ENCODE assay signal across 1 cellular context in the genomic region with DNA sequence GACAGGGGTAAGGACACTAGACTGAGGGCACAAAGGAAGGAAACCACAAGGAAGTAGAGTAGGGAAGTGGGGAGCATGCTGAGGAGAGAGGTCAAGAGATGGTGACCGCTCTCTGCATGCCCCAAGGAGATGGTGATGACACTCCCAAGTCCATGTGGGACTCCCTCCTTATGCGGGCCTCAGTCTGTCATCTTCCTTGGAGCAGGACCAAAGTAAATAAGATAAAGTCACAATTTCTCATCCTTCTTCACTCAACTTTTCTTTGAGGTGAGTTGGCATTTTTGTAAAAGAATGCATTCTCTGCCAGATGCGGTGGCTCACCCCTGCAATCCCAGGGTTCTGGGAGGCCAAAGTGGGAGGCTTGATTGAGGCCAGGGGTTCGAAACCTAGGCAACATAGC.
TF ChIP-seq lines count a peak whose summit lies in the region.

No MANE protein-coding gene starts in this region.

TF ChIP-seq in GM23338, 12 proteins besides CTCF, POLR2A, EP300 and RAD21 (continued from another document):
- TF ChIP-seq, protein P1, sequence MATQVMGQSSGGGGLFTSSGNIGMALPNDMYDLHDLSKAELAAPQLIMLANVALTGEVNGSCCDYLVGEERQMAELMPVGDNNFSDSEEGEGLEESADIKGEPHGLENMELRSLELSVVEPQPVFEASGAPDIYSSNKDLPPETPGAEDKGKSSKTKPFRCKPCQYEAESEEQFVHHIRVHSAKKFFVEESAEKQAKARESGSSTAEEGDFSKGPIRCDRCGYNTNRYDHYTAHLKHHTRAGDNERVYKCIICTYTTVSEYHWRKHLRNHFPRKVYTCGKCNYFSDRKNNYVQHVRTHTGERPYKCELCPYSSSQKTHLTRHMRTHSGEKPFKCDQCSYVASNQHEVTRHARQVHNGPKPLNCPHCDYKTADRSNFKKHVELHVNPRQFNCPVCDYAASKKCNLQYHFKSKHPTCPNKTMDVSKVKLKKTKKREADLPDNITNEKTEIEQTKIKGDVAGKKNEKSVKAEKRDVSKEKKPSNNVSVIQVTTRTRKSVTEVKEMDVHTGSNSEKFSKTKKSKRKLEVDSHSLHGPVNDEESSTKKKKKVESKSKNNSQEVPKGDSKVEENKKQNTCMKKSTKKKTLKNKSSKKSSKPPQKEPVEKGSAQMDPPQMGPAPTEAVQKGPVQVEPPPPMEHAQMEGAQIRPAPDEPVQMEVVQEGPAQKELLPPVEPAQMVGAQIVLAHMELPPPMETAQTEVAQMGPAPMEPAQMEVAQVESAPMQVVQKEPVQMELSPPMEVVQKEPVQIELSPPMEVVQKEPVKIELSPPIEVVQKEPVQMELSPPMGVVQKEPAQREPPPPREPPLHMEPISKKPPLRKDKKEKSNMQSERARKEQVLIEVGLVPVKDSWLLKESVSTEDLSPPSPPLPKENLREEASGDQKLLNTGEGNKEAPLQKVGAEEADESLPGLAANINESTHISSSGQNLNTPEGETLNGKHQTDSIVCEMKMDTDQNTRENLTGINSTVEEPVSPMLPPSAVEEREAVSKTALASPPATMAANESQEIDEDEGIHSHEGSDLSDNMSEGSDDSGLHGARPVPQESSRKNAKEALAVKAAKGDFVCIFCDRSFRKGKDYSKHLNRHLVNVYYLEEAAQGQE (IDR thresholded peaks at IDR 0.05; ENCODE audit: unreplicated experiment), result no peak
- TF ChIP-seq EZH2 (IDR thresholded peaks at IDR 0.05; ENCODE audit: low read depth, unreplicated experiment) (no peak), STAT1 (IDR thresholded peaks at IDR 0.05; ENCODE audit: unreplicated experiment) (no peak), EZH2phosphoT487 (IDR thresholded peaks at IDR 0.05; ENCODE audit: unreplicated experiment) (no peak), JUNB (IDR thresholded peaks at IDR 0.05; ENCODE audit: unreplicated experiment) (no peak), CREB1 (CRISPR knock-in tag; IDR thresholded peaks at IDR 0.05; ENCODE audit: low read depth) (no peak), ZNF331 (CRISPR knock-in tag; IDR thresholded peaks at IDR 0.05; ENCODE audit: low read depth) (no peak)
- TF ChIP-seq, protein P2, sequence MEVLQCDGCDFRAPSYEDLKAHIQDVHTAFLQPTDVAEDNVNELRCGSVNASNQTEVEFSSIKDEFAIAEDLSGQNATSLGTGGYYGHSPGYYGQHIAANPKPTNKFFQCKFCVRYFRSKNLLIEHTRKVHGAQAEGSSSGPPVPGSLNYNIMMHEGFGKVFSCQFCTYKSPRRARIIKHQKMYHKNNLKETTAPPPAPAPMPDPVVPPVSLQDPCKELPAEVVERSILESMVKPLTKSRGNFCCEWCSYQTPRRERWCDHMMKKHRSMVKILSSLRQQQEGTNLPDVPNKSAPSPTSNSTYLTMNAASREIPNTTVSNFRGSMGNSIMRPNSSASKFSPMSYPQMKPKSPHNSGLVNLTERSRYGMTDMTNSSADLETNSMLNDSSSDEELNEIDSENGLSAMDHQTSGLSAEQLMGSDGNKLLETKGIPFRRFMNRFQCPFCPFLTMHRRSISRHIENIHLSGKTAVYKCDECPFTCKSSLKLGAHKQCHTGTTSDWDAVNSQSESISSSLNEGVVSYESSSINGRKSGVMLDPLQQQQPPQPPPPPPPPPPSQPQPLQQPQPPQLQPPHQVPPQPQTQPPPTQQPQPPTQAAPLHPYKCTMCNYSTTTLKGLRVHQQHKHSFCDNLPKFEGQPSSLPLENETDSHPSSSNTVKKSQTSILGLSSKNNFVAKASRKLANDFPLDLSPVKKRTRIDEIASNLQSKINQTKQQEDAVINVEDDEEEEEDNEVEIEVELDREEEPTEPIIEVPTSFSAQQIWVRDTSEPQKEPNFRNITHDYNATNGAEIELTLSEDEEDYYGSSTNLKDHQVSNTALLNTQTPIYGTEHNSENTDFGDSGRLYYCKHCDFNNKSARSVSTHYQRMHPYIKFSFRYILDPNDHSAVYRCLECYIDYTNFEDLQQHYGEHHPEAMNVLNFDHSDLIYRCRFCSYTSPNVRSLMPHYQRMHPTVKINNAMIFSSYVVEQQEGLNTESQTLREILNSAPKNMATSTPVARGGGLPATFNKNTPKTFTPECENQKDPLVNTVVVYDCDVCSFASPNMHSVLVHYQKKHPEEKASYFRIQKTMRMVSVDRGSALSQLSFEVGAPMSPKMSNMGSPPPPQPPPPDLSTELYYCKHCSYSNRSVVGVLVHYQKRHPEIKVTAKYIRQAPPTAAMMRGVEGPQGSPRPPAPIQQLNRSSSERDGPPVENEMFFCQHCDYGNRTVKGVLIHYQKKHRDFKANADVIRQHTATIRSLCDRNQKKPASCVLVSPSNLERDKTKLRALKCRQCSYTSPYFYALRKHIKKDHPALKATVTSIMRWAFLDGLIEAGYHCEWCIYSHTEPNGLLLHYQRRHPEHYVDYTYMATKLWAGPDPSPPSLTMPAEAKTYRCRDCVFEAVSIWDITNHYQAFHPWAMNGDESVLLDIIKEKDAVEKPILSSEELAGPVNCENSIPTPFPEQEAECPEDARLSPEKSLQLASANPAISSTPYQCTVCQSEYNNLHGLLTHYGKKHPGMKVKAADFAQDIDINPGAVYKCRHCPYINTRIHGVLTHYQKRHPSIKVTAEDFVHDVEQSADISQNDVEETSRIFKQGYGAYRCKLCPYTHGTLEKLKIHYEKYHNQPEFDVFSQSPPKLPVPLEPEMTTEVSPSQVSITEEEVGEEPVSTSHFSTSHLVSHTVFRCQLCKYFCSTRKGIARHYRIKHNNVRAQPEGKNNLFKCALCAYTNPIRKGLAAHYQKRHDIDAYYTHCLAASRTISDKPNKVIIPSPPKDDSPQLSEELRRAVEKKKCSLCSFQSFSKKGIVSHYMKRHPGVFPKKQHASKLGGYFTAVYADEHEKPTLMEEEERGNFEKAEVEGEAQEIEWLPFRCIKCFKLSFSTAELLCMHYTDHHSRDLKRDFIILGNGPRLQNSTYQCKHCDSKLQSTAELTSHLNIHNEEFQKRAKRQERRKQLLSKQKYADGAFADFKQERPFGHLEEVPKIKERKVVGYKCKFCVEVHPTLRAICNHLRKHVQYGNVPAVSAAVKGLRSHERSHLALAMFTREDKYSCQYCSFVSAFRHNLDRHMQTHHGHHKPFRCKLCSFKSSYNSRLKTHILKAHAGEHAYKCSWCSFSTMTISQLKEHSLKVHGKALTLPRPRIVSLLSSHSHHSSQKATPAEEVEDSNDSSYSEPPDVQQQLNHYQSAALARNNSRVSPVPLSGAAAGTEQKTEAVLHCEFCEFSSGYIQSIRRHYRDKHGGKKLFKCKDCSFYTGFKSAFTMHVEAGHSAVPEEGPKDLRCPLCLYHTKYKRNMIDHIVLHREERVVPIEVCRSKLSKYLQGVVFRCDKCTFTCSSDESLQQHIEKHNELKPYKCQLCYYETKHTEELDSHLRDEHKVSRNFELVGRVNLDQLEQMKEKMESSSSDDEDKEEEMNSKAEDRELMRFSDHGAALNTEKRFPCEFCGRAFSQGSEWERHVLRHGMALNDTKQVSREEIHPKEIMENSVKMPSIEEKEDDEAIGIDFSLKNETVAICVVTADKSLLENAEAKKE (CRISPR knock-in tag; IDR thresholded peaks at IDR 0.05), result no peak
